In genomic region chr19:34317311-34317927, GRCh38 we compare ENCODE assay signal across 9 cellular contexts. TPM values are rescaled to one million over a fixed set of nuclear protein-coding genes. Genes with fewer than 3 reads are reported as not detected.
DNase-seq lines count a peak whose midpoint lies in the region; ATAC-seq, FAIRE-seq and TF ChIP-seq lines count a peak whose summit lies in the region.
"Had no signal": no experiment of that assay in that cellular context is flagged by ENCODE, and none has a peak within 500 bp of the region (broad histone marks: within the 10 kb centered on the region; RNA-seq: fewer than 3 reads in every experiment).

No MANE protein-coding gene starts in this region.

- 74 to 83% methylated on average over 6 of the region's 6 CpGs for WGBS in pancreas, 2 donors

- H3K9me3 ChIP-seq in pancreas = no peaks in the 10 kb centered on the region

- H3K27me3 ChIP-seq in pancreas = no peaks in the 10 kb centered on the region

- intact Hi-C loops in pancreas (cut with DNase I) = no loop called here

- peaks cover 0 to 13% (median 4%) of the 10 kb centered on the region in 3 donors for H3K4me1 ChIP-seq in pancreas

- peak; percentile 77 to 82 (median 78) for ATAC-seq in pancreas

- DNase-seq in Daoy (ENCODE audit: low read depth) (peak; percentile 24), OCI-M1 (lab: John Stamatoyannopoulos, UW) (peak; percentile 37), epithelial cell of proximal tubule (ENCODE audit: low read depth) (peak; percentile 51), pancreas (no peak), NCI-H1694 treated with DMSO at 0.1 percent for 48 hours (lab: John Stamatoyannopoulos, UW) (no peak), medulla oblongata (ENCODE audit: extremely low spot score) (no peak), SIG-M5 treated with dmso at 0.1 percent for 504 hours (lab: John Stamatoyannopoulos, UW; ENCODE audit: unreplicated experiment) (no peak), hepatic stellate cell (ENCODE audit: low spot score) (no peak)

- FAIRE-seq in pancreas (lab: Jason Lieb, UNC) = no peak

- peaks cover 0 to 8% (median 0%) of the 10 kb centered on the region in 3 donors for H3K36me3 ChIP-seq in pancreas

- peak overlapping the region in 1 of 4 donors; percentile 22 for H3K27ac ChIP-seq in pancreas
- H3K27ac ChIP-seq: KMS-11 had no signal

- H3K4me3 ChIP-seq in epithelial cell of proximal tubule (ENCODE audit: low read depth, low read length) = peak overlapping the region; percentile 1
- H3K4me3 ChIP-seq in pancreas = no peak overlapping the region

- no peak for TF ChIP-seq CTCF in epithelial cell of proximal tubule (conservative IDR thresholded peaks at IDR 0.05; ENCODE audit: low read depth, low read length)
- TF ChIP-seq CTCF in pancreas (IDR thresholded peaks at IDR 0.05) = no peak

RNA-seq across cellular contexts. Expression of gene GPI, which starts 47.6 kb away (rescaled TPM):
- total RNA-seq in Daoy (2014; rRNA removed; shearing (Covaris generic)) = 124 and 134 TPM in 2 replicates
- total RNA-seq in epithelial cell of proximal tubule = 286 and 453 TPM in 2 replicates
- total RNA-seq in pancreas = 100 to 1,000 TPM in 2 of 6 donors, 10 to 100 TPM in 4; 50.5 to 119 (median 70.9) TPM
- 10 to 100 TPM; 51.1 to 73.0 TPM for polyA plus RNA-seq in pancreas

Comparison
In these comparisons a context has a peak if more than half of its experiments do, and no peak if none do; other contexts are left out.
1. DNase-seq: peak in Daoy (single experiment), OCI-M1 (single experiment) and epithelial cell of proximal tubule (single experiment); none in pancreas (0 of 6), NCI-H1694 treated with DMSO at 0.1 percent for 48 hours (single experiment), medulla oblongata (single experiment), SIG-M5 treated with dmso at 0.1 percent for 504 hours (single experiment) and hepatic stellate cell (single experiment).